In genomic region chr13:82717249-82717648, GRCh38 we compare ENCODE assay signal across 16 cellular contexts.
A peak's percentile ranks its signal among the peaks of the same experiment; 100 is the strongest.
DNase-seq lines count a peak whose midpoint lies in the region; ATAC-seq, FAIRE-seq and TF ChIP-seq lines count a peak whose summit lies in the region.
"Had no signal": no experiment of that assay in that cellular context is flagged by ENCODE, and none has a peak within 500 bp of the region (broad histone marks: within the 10 kb centered on the region; RNA-seq: fewer than 3 reads in every experiment).

No MANE protein-coding gene starts in this region.

- TF ChIP-seq CTCF in RWPE1 (conservative IDR thresholded peaks at IDR 0.05; ENCODE audit: low read depth) = no peak

- DNase-seq in ELR (ENCODE audit: low read depth) (peak; percentile 90), RWPE1 (ENCODE audit: low spot score) (peak; percentile 40), fibroblast of gingiva (ENCODE audit: low read depth) (peak; percentile 64), putamen (ENCODE audit: low spot score) (peak; percentile 84), GM19239 (ENCODE audit: insufficient read length, low spot score) (no peak)
- DNase-seq: activated CD4-positive, alpha-beta T cell treated with anti-CD3 and anti-CD28 coated beads for 1 hour; activated T-cell treated with anti-CD3 and anti-CD28 coated beads, Interleukin-2, amount 50 U/mL, for 24 hours; GDM1; NCI-H2081 treated with DMSO at 0.1 percent for 48 hours; pancreas; stimulated activated naive B cell treated with anti-CD40 and anti-IgM and Interleukin-4, amounts not matched to agents 10 μg/mL and 1 μg/mL and 100 μg/mL, for 72 hours; T-cell had no signal

- no peak overlapping the region for H3K27ac ChIP-seq in RWPE1
- H3K27ac ChIP-seq: C4-2B, pancreas had no signal

- ATAC-seq in GM18873 (IDR thresholded peaks at IDR 0.05; ENCODE audit: low FRiP score, unreplicated experiment) (no peak), GM18505 (IDR thresholded peaks at IDR 0.05; ENCODE audit: unreplicated experiment) (no peak), GM21825 (IDR thresholded peaks at IDR 0.05; ENCODE audit: unreplicated experiment) (no peak)
- ATAC-seq: pancreas; stimulated activated naive B cell treated with anti-CD40 and anti-IgM and Interleukin-4, amounts not matched to agents 10 μg/mL and 1 μg/mL and 100 μg/mL, for 72 hours; T-cell had no signal

- CTCF ChIA-PET in RWPE1 (lab: Yijun Ruan, JAX) = no interaction called here

- no peak for FAIRE-seq in GM19239 (lab: Jason Lieb, UNC)

- TF ChIP-seq POLR2A in GM18505 (IDR thresholded peaks at IDR 0.05; ENCODE audit: borderline replicate concordance, extremely low read depth, insufficient read depth, insufficient read length) = no peak

- POLR2A ChIA-PET in RWPE1 (lab: Yijun Ruan, JAX; ENCODE audit: low non-redundant PET) = no interaction called here
